1 cellular context compared by ENCODE assay signal in genomic region chr19:1266116-1266817, GRCh38.
TF ChIP-seq lines count a peak whose summit lies in the region.

No MANE protein-coding gene starts in this region.

TF ChIP-seq in HepG2, 621 proteins besides CTCF, POLR2A, EP300 and RAD21 (continued from another document and continues in another):
- no peak for TF ChIP-seq STAT6 (CRISPR knock-in tag; IDR thresholded peaks at IDR 0.05; ENCODE audit: borderline replicate concordance)
- no peak for TF ChIP-seq NFRKB (IDR thresholded peaks at IDR 0.05)
- peak; percentile 69; the same call in 1 of the 2 replicates for TF ChIP-seq ZNF607 (CRISPR knock-in tag; IDR thresholded peaks at IDR 0.05; ENCODE audit: borderline replicate concordance)
- 0 out of 2 replicates have a peak, but pooled peaks have one; percentile 6 for TF ChIP-seq FOXO1 (CRISPR knock-in tag; IDR thresholded peaks at IDR 0.05)
- no peak for TF ChIP-seq ZBTB33 (CRISPR knock-in tag; IDR thresholded peaks at IDR 0.05)
- TF ChIP-seq IRF1 (CRISPR knock-in tag; IDR thresholded peaks at IDR 0.05; ENCODE audit: low read depth): peak; percentile 77; the same call in 1 of the 2 replicates
- TF ChIP-seq ZNF883 (CRISPR knock-in tag; IDR thresholded peaks at IDR 0.05; ENCODE audit: not compliant biosample characterization): peak; percentile 32
- TF ChIP-seq ZSCAN9 (CRISPR knock-in tag; IDR thresholded peaks at IDR 0.05; ENCODE audit: borderline replicate concordance): peak; percentile 50
- 0 out of 2 replicates have a peak, but pooled peaks have one; percentile 3 for TF ChIP-seq ZNF138 (CRISPR knock-in tag; IDR thresholded peaks at IDR 0.05; ENCODE audit: low read depth)
- TF ChIP-seq ZNF784 (CRISPR knock-in tag; IDR thresholded peaks at IDR 0.05; ENCODE audit: borderline replicate concordance): 0 out of 2 replicates have a peak, but pooled peaks have one; percentile 23
- TF ChIP-seq SP5 (CRISPR knock-in tag; IDR thresholded peaks at IDR 0.05; ENCODE audit: borderline replicate concordance, low read depth): peak; percentile 94
- peak; percentile 83 for TF ChIP-seq AGO2 (optimal IDR thresholded peaks at IDR 0.05; ENCODE audit: low read depth, low read length)
- peak; percentile 68; the same call in 1 of the 2 replicates for TF ChIP-seq ZNF704 (CRISPR knock-in tag; IDR thresholded peaks at IDR 0.05; ENCODE audit: borderline replicate concordance)
- TF ChIP-seq HNRNPL (IDR thresholded peaks at IDR 0.05; ENCODE audit: low read depth, low read length): peak; percentile 84; the same call in 1 of the 2 replicates
- peak; percentile 92 for TF ChIP-seq ZNF740 (CRISPR knock-in tag; IDR thresholded peaks at IDR 0.05)
- no peak for TF ChIP-seq ZFP1 (CRISPR knock-in tag; IDR thresholded peaks at IDR 0.05)
- no peak for TF ChIP-seq NPAS2 (CRISPR knock-in tag; IDR thresholded peaks at IDR 0.05; ENCODE audit: borderline replicate concordance)
- 0 out of 2 replicates have a peak, but pooled peaks have one; percentile 61 for TF ChIP-seq POGK (CRISPR knock-in tag; conservative IDR thresholded peaks at IDR 0.05)
- peak; percentile 76; the same call in 1 of the 2 replicates for TF ChIP-seq MEIS1 (CRISPR knock-in tag; IDR thresholded peaks at IDR 0.05; ENCODE audit: borderline replicate concordance)
- no peak for TF ChIP-seq ZSCAN12 (CRISPR knock-in tag; IDR thresholded peaks at IDR 0.05)
- TF ChIP-seq DMAP1 (CRISPR knock-in tag; IDR thresholded peaks at IDR 0.05): peak; percentile 43; the same call in 1 of the 2 replicates
- TF ChIP-seq ZNF609 (CRISPR knock-in tag; IDR thresholded peaks at IDR 0.05; ENCODE audit: borderline replicate concordance): peak; percentile 71; the same call in 1 of the 2 replicates
- 0 out of 2 replicates have a peak, but pooled peaks have one; percentile 35 for TF ChIP-seq E2F1 (CRISPR knock-in tag; IDR thresholded peaks at IDR 0.05)
- TF ChIP-seq SMAD3 (CRISPR knock-in tag; IDR thresholded peaks at IDR 0.05): no peak
- TF ChIP-seq HNRNPLL (IDR thresholded peaks at IDR 0.05; ENCODE audit: low read depth, low read length, poor library complexity, severe bottlenecking): peak; percentile 65
- TF ChIP-seq ZEB1 (IDR thresholded peaks at IDR 0.05; ENCODE audit: insufficient replicate concordance, low read depth): peak; percentile 22
- TF ChIP-seq LCORL (IDR thresholded peaks at IDR 0.05): no peak
- TF ChIP-seq LCORL (CRISPR knock-in tag; IDR thresholded peaks at IDR 0.05): peak; percentile 54; the same call in 1 of the 2 replicates
- no peak for TF ChIP-seq ZNF781 (CRISPR knock-in tag; IDR thresholded peaks at IDR 0.05; ENCODE audit: borderline replicate concordance, not compliant biosample characterization)
- TF ChIP-seq ZNF749 (CRISPR knock-in tag; IDR thresholded peaks at IDR 0.05; ENCODE audit: borderline replicate concordance): peak; percentile 77; the same call in 1 of the 2 replicates
- peak; percentile 71; the same call in 1 of the 2 replicates for TF ChIP-seq GMEB1 (CRISPR knock-in tag; IDR thresholded peaks at IDR 0.05; ENCODE audit: borderline replicate concordance)
- peak; percentile 80; the same call in 1 of the 2 replicates for TF ChIP-seq ZNF589 (CRISPR knock-in tag; conservative IDR thresholded peaks at IDR 0.05)
